9 cellular contexts compared by ENCODE assay signal in the genomic region with DNA sequence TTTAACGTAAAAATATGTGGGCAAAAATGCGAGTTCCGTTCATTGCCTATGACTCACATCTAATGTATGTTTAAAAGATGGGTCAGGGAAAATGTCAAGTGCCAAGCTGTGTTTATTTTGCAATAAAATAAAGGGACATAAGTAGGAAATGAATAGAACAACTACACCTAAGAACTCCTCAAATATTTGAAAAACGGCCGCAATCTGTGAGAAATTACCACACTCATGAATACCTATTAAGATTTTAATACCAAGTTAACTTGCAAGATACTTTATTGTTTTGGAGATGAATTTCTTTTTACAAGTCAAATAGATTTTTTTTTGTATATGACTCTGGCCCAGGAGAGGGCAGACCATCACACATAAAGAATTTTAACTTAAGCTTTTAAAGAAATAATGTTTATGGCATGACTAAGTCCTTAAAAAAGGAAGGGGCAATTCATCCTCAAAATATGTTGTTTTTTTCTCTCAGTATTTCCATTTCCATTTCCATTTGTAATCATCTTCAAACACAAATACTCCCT.
A peak's percentile ranks its signal among the peaks of the same experiment; 100 is the strongest.
DNase-seq lines count a peak whose midpoint lies in the region; ATAC-seq and TF ChIP-seq lines count a peak whose summit lies in the region.
"Had no signal": no experiment of that assay in that cellular context is flagged by ENCODE, and none has a peak within 500 bp of the region (broad histone marks: within the 10 kb centered on the region; RNA-seq: fewer than 3 reads in every experiment).

No MANE protein-coding gene starts in this region.

- no peaks in the 10 kb centered on the region for H3K27me3 Mint-ChIP-seq in HFFc6 (ENCODE audit: insufficient read depth)
- peaks cover 2% of the 10 kb centered on the region for H3K27me3 Mint-ChIP-seq in activated T-cell treated with anti-CD3 and anti-CD28 coated beads, Interleukin-2, amount 50 U/mL, for 4 hours (ENCODE audit: low read depth)

- ATAC-seq in Right ventricle myocardium superior (ENCODE audit: poor library complexity) (no peak), HG03521 (IDR thresholded peaks at IDR 0.05; ENCODE audit: unreplicated experiment) (no peak)
- no peak for ATAC-seq in activated T-cell treated with anti-CD3 and anti-CD28 coated beads, Interleukin-2, amount 50 U/mL, for 4 hours

- H3K4me3 Mint-ChIP-seq in HFFc6: peak overlapping the region; percentile 58
- H3K4me3 Mint-ChIP-seq in activated T-cell treated with anti-CD3 and anti-CD28 coated beads, Interleukin-2, amount 50 U/mL, for 4 hours: no peak overlapping the region

- H3K9me3 ChIP-seq in A673 (ENCODE audit: low read depth, low read length, poor library complexity, severe bottlenecking): no peaks in the 10 kb centered on the region
- H3K9me3 ChIP-seq: suprapubic skin had no signal

- POLR2A ChIA-PET in A673 (lab: Charles Lee; ENCODE audit: low non-redundant PET): no interaction called here

- no TSS peak for BruUV-seq in A673 (replicated peaks; lab: Mats Ljungman, UMichigan)

- H3K4me1 Mint-ChIP-seq in HFFc6 (ENCODE audit: low read depth): peaks cover 76% of the 10 kb centered on the region
- H3K4me1 Mint-ChIP-seq in activated T-cell treated with anti-CD3 and anti-CD28 coated beads, Interleukin-2, amount 50 U/mL, for 4 hours (ENCODE audit: low read depth): peaks cover 8% of the 10 kb centered on the region

- CTCF ChIA-PET in A673 (lab: Charles Lee): no interaction called here

- intact Hi-C loops in A673 (cut with micrococcal nuclease; ENCODE audit: unreplicated experiment): no loop called here
- intact Hi-C loops in Right ventricle myocardium superior (cut with DNase I): no loop called here

- DNase-seq in A673 (ENCODE audit: low spot score): peak; percentile 52
- peak; percentile 82 for DNase-seq in HFFc6
- DNase-seq in SHP77 (lab: John Stamatoyannopoulos, UW): peak; percentile 69 to 78
- peak; percentile 66 to 82 for DNase-seq in foreskin fibroblast
- DNase-seq in Right ventricle myocardium superior: no peak
- DNase-seq in GDM1 (lab: John Stamatoyannopoulos, UW): no peak
- no peak for DNase-seq in activated T-cell treated with anti-CD3 and anti-CD28 coated beads, Interleukin-2, amount 50 U/mL, for 4 hours

- peak overlapping the region; percentile 73 for H3K27ac Mint-ChIP-seq in HFFc6

- H3K4me1 ChIP-seq in A673 (ENCODE audit: insufficient read depth, low read length, poor library complexity, severe bottlenecking): peaks cover 5% of the 10 kb centered on the region

- H3K27ac ChIP-seq in A673 (ENCODE audit: low read depth, low read length, poor library complexity, severe bottlenecking): no peak overlapping the region
- H3K27ac ChIP-seq: suprapubic skin had no signal

- TF ChIP-seq CTCF in A673 (conservative IDR thresholded peaks at IDR 0.05; ENCODE audit: low read depth, low read length): peak; percentile 40
- TF ChIP-seq CTCF in HFFc6 (IDR thresholded peaks at IDR 0.05): peak; percentile 80
- peak; percentile 11 for TF ChIP-seq CTCF in foreskin fibroblast (IDR thresholded peaks at IDR 0.05; ENCODE audit: low read depth, low read length)

- peaks cover 10% of the 10 kb centered on the region for H3K36me3 Mint-ChIP-seq in HFFc6 (ENCODE audit: low read depth)
- H3K36me3 Mint-ChIP-seq in activated T-cell treated with anti-CD3 and anti-CD28 coated beads, Interleukin-2, amount 50 U/mL, for 4 hours (ENCODE audit: insufficient read depth): peaks cover 1% of the 10 kb centered on the region

- no peaks in the 10 kb centered on the region for H3K36me3 ChIP-seq in A673 (ENCODE audit: insufficient read depth, low read length, poor library complexity, severe bottlenecking)
- H3K36me3 ChIP-seq: suprapubic skin had no signal

- no peaks in the 10 kb centered on the region for H3K9me3 Mint-ChIP-seq in HFFc6
- no peaks in the 10 kb centered on the region for H3K9me3 Mint-ChIP-seq in activated T-cell treated with anti-CD3 and anti-CD28 coated beads, Interleukin-2, amount 50 U/mL, for 4 hours

- no peaks in the 10 kb centered on the region for H3K27me3 ChIP-seq in A673 (replicated peaks; ENCODE audit: insufficient read depth, low read depth, low read length, poor library complexity)
- H3K27me3 ChIP-seq: suprapubic skin had no signal

- no peak overlapping the region for H3K4me3 ChIP-seq in A673 (ENCODE audit: low read depth, low read length, poor library complexity, severe bottlenecking)
- no peak overlapping the region for H3K4me3 ChIP-seq in foreskin fibroblast (ENCODE audit: low read depth in 1 of 2, low read length in 2 of 2)
- H3K4me3 ChIP-seq: suprapubic skin had no signal

Comparison
In these comparisons a context has a peak if more than half of its experiments do, and no peak if none do; other contexts are left out.
1. DNase-seq: peak in A673 (single experiment), HFFc6 (single experiment), SHP77 (2 of 2) and foreskin fibroblast (2 of 2); none in Right ventricle myocardium superior (single experiment), GDM1 (single experiment) and activated T-cell treated with anti-CD3 and anti-CD28 coated beads, Interleukin-2, amount 50 U/mL, for 4 hours (single experiment).
2. CTCF ChIP-seq: peak in every context shown above with its lines; median percentile 80 in HFFc6; 40 in A673; 11 in foreskin fibroblast.